Comparison of ENCODE assay signal across 15 cellular contexts in genomic region chr14:71169861-71170260, GRCh38.
"Had no signal": no experiment of that assay in that cellular context is flagged by ENCODE, and none has a peak within 500 bp of the region (broad histone marks: within the 10 kb centered on the region; RNA-seq: fewer than 3 reads in every experiment).

No MANE protein-coding gene starts in this region.

- H3K27ac ChIP-seq: adrenal gland, cardiac muscle cell, gastroesophageal sphincter, lower lobe of right lung, prostate gland, right lobe of liver, upper lobe of left lung, VCaP had no signal

- ATAC-seq: gastroesophageal sphincter; left colon; lower lobe of right lung; right lobe of liver; stimulated activated naive CD8-positive, alpha-beta T cell treated with anti-CD3 and anti-CD28 coated beads, Interleukin-15, amount 100 ng/mL, for 72 hours had no signal

- H3K4me3 ChIP-seq: adrenal gland, cardiac muscle cell, gastroesophageal sphincter, lower lobe of right lung, prostate gland, right lobe of liver, smooth muscle cell, upper lobe of left lung had no signal

- H3K36me3 ChIP-seq: adrenal gland, cardiac muscle cell, gastroesophageal sphincter, lower lobe of right lung, prostate gland, right lobe of liver, upper lobe of left lung had no signal

- DNase-seq: activated CD4-positive, alpha-beta T cell treated with anti-CD3 and anti-CD28 coated beads, Interleukin-2, amount 50 U/mL, for 48 hours; adrenal gland; left colon; lower lobe of right lung; nephron progenitor cell; right lobe of liver; stimulated activated CD4-positive, alpha-beta T cell treated with anti-CD3 and anti-CD28 coated beads, Interleukin-4, amount 100 ng/mL, for 4 hours; stimulated activated CD8-positive, alpha-beta memory T cell treated with anti-CD3 and anti-CD28 coated beads, Interleukin-4, amount 100 ng/mL, for 48 hours; stimulated activated naive CD8-positive, alpha-beta T cell treated with anti-CD3 and anti-CD28 coated beads, Interleukin-15, amount 100 ng/mL, for 72 hours; upper lobe of left lung had no signal

- H3K27me3 ChIP-seq: adrenal gland, gastroesophageal sphincter, right lobe of liver, upper lobe of left lung had no signal

- H3K4me1 ChIP-seq: lower lobe of right lung, prostate gland had no signal

- H3K9me3 ChIP-seq: adrenal gland, gastroesophageal sphincter, lower lobe of right lung, prostate gland, right lobe of liver, upper lobe of left lung had no signal
